Comparison of ENCODE assay signal across 23 cellular contexts in genomic region chr16:47577029-47577428, GRCh38.
"Had no signal": no experiment of that assay in that cellular context is flagged by ENCODE, and none has a peak within 500 bp of the region (broad histone marks: within the 10 kb centered on the region; RNA-seq: fewer than 3 reads in every experiment).

No MANE protein-coding gene starts in this region.

- H3K27ac Mint-ChIP-seq: activated CD4-positive, alpha-beta T cell treated with anti-CD3 and anti-CD28 coated beads, Interleukin-2, amount 10 ng/mL, durations not matched to agents 24 days and 14 days; activated CD8-positive, alpha-beta T cell treated with anti-CD3 and anti-CD28 coated beads for 36 hours; activated naive CD4-positive, alpha-beta T cell treated with anti-CD3 and anti-CD28 coated beads for 36 hours; activated naive CD8-positive, alpha-beta T cell; activated T-helper 1 cell treated with anti-CD3 and anti-CD28 coated beads, Interleukin-12 subunit alpha, Interleukin-12 subunit beta, Interleukin-2, Interleukin-4 antibody, amounts not matched to agents 30 ng/mL and 10 ng/mL and 1 ng/mL, durations not matched to agents 14 hours and 24 hours and 36 hours had no signal

- H3K4me3 Mint-ChIP-seq: activated CD4-positive, alpha-beta T cell treated with anti-CD3 and anti-CD28 coated beads, Interleukin-2, amount 10 ng/mL, durations not matched to agents 24 days and 14 days; activated CD8-positive, alpha-beta T cell treated with anti-CD3 and anti-CD28 coated beads for 36 hours; activated naive CD4-positive, alpha-beta T cell treated with anti-CD3 and anti-CD28 coated beads for 36 hours; activated naive CD8-positive, alpha-beta T cell; activated T-helper 1 cell treated with anti-CD3 and anti-CD28 coated beads, Interleukin-12 subunit alpha, Interleukin-12 subunit beta, Interleukin-2, Interleukin-4 antibody, amounts not matched to agents 30 ng/mL and 10 ng/mL and 1 ng/mL, durations not matched to agents 14 hours and 24 hours and 36 hours had no signal

- ATAC-seq: activated CD8-positive, alpha-beta T cell treated with anti-CD3 and anti-CD28 coated beads for 36 hours had no signal

- H3K9me3 Mint-ChIP-seq: activated naive CD4-positive, alpha-beta T cell treated with anti-CD3 and anti-CD28 coated beads for 36 hours; activated T-helper 1 cell treated with anti-CD3 and anti-CD28 coated beads, Interleukin-12 subunit alpha, Interleukin-12 subunit beta, Interleukin-2, Interleukin-4 antibody, amounts not matched to agents 30 ng/mL and 10 ng/mL and 1 ng/mL, durations not matched to agents 14 hours and 24 hours and 36 hours had no signal

- DNase-seq: activated CD4-positive, alpha-beta T cell treated with anti-CD3 and anti-CD28 coated beads, Interleukin-2, amount 10 ng/mL, durations not matched to agents 24 days and 14 days; activated CD4-positive, alpha-beta T cell treated with anti-CD3 and anti-CD28 coated beads, Interleukin-2, amount 50 U/mL, for 4 hours; activated CD8-positive, alpha-beta T cell treated with anti-CD3 and anti-CD28 coated beads for 36 hours; activated gamma-delta T cell treated with Interleukin-2 at 50 U/mL for 16 hours; activated naive CD4-positive, alpha-beta T cell treated with anti-CD3 and anti-CD28 coated beads for 36 hours; activated T-cell treated with anti-CD3 and anti-CD28 coated beads, Interleukin-2, amount 50 U/mL, for 1 hour; amygdala; Karpas-422; KBM-7; NCI-H1048; NCI-H1105 treated with DMSO at 0.1 percent for 48 hours; NCI-H1436; NCI-H1694 treated with DMSO at 0.1 percent for 48 hours; NCI-H2029; NCI-H510A; NCI-H526; NCI-H748 treated with DMSO at 0.1 percent for 48 hours; NK-92 treated with Interleukin-12 subunit alpha and Interleukin-12 subunit beta, amount 100 ng/mL, for 24 hours; PC-9; Right ventricle myocardium superior; T1000 had no signal

- H3K27me3 Mint-ChIP-seq: activated CD4-positive, alpha-beta T cell treated with anti-CD3 and anti-CD28 coated beads, Interleukin-2, amount 10 ng/mL, durations not matched to agents 24 days and 14 days; activated CD8-positive, alpha-beta T cell treated with anti-CD3 and anti-CD28 coated beads for 36 hours; activated naive CD8-positive, alpha-beta T cell had no signal
